ENCODE assay signal across 18 cellular contexts in genomic region chr12:81081726-81082125, GRCh38. TPM values are rescaled to one million over a fixed set of nuclear protein-coding genes. Genes with fewer than 3 reads are reported as not detected.
DNase-seq lines count a peak whose midpoint lies in the region; TF ChIP-seq lines count a peak whose summit lies in the region.
"Had no signal": no experiment of that assay in that cellular context is flagged by ENCODE, and none has a peak within 500 bp of the region (broad histone marks: within the 10 kb centered on the region; RNA-seq: fewer than 3 reads in every experiment).

No MANE protein-coding gene starts in this region.

- H4K20me1 ChIP-seq in smooth muscle cell (ENCODE audit: low read depth) (no peaks in the 10 kb centered on the region), SK-N-SH (ENCODE audit: insufficient read depth) (no peaks in the 10 kb centered on the region)
- H4K20me1 ChIP-seq: BLaER1 had no signal

- H3K4me3 ChIP-seq in endodermal cell (ENCODE audit: low read length) (peak overlapping the region; percentile 92), smooth muscle cell (no peak overlapping the region), SK-N-SH (ENCODE audit: low read depth in 2 of 2, low read length in 1 of 2) (no peak overlapping the region)
- H3K4me3 ChIP-seq: BLaER1, GM23338 had no signal

- H3K27me3 ChIP-seq in endodermal cell (ENCODE audit: control insufficient read depth, insufficient read depth, low read length, poor library complexity, severe bottlenecking) (no peaks in the 10 kb centered on the region), smooth muscle cell (ENCODE audit: low read depth) (no peaks in the 10 kb centered on the region), SK-N-SH (ENCODE audit: insufficient read depth) (peaks cover 23% of the 10 kb centered on the region)
- H3K27me3 ChIP-seq: BLaER1 had no signal

- no peaks in the 10 kb centered on the region for H3K9me3 ChIP-seq in endodermal cell (ENCODE audit: control insufficient read depth, low read length)
- H3K9me3 ChIP-seq in smooth muscle cell (replicated peaks; ENCODE audit: low read depth) = no peaks in the 10 kb centered on the region
- no peaks in the 10 kb centered on the region for H3K9me3 ChIP-seq in SK-N-SH

- peaks cover 75% of the 10 kb centered on the region for H3K4me1 Mint-ChIP-seq in endodermal cell
- H3K4me1 Mint-ChIP-seq: CD4-positive, alpha-beta memory T cell had no signal

- no peak for TF ChIP-seq EP300 in SK-N-SH (IDR thresholded peaks at IDR 0.05; ENCODE audit: borderline replicate concordance in 1 of 2, low read depth in 1 of 2, low read length in 1 of 2)

- no peak overlapping the region for H3K27ac Mint-ChIP-seq in endodermal cell
- H3K27ac Mint-ChIP-seq: CD14-positive monocyte; CD4-positive, alpha-beta memory T cell; GM23338 had no signal

- H3K36me3 ChIP-seq in endodermal cell (ENCODE audit: control insufficient read depth, insufficient read depth, low read length) = no peaks in the 10 kb centered on the region
- no peaks in the 10 kb centered on the region for H3K36me3 ChIP-seq in smooth muscle cell (ENCODE audit: low read depth)
- H3K36me3 ChIP-seq in SK-N-SH (replicated peaks in 1 of 2; ENCODE audit: control insufficient read depth in 1 of 2, insufficient read depth in 2 of 2, low read length in 1 of 2) = no peaks in the 10 kb centered on the region
- H3K36me3 ChIP-seq: BLaER1 had no signal

- H3K36me3 Mint-ChIP-seq in endodermal cell (ENCODE audit: low read depth) = no peaks in the 10 kb centered on the region
- H3K36me3 Mint-ChIP-seq: CD14-positive monocyte; CD4-positive, alpha-beta memory T cell had no signal

- no peaks in the 10 kb centered on the region for H3K9me3 Mint-ChIP-seq in endodermal cell
- H3K9me3 Mint-ChIP-seq: GM23338 had no signal

- DNase-seq in NCI-H2227 (lab: John Stamatoyannopoulos, UW; ENCODE audit: unreplicated experiment) (peak; percentile 9), NCI-H2227 treated with DMSO at 0.1 percent for 48 hours (lab: John Stamatoyannopoulos, UW) (no peak), NCI-H82 (lab: John Stamatoyannopoulos, UW) (peak; percentile 66), endodermal cell (no peak), smooth muscle cell (lab: John Stamatoyannopoulos, UW; ENCODE audit: unreplicated experiment) (no peak), SIG-M5 treated with dmso at 0.1 percent for 504 hours (lab: John Stamatoyannopoulos, UW; ENCODE audit: unreplicated experiment) (no peak), SK-N-SH (no peak)
- DNase-seq in activated CD4-positive, alpha-beta T cell treated with anti-CD3 and anti-CD28 coated beads for 4 hours = no peak
- DNase-seq: CD4-positive, alpha-beta memory T cell; DMS79 treated with DMSO at 0.1 percent for 48 hours; GF-D8; HCEC 1CT had no signal

- peaks cover 25% of the 10 kb centered on the region for H3K4me1 ChIP-seq in endodermal cell (ENCODE audit: control insufficient read depth, insufficient read depth, low read length)
- peaks cover 30% of the 10 kb centered on the region for H3K4me1 ChIP-seq in smooth muscle cell (ENCODE audit: low read depth)
- no peaks in the 10 kb centered on the region; a peak in 1 of 4 replicates for H3K4me1 ChIP-seq in SK-N-SH (ENCODE audit: control insufficient read depth in 1 of 2, insufficient read depth in 2 of 2, low read depth in 1 of 2, low read length in 1 of 2)
- H3K4me1 ChIP-seq: BLaER1 had no signal

- TF ChIP-seq CTCF in endodermal cell (conservative IDR thresholded peaks at IDR 0.05) = no peak
- no peak for TF ChIP-seq CTCF in smooth muscle cell (IDR thresholded peaks at IDR 0.05; ENCODE audit: borderline replicate concordance, insufficient read depth, poor library complexity, severe bottlenecking)
- TF ChIP-seq CTCF in SK-N-SH (IDR thresholded peaks at IDR 0.05) = no peak

- H3K27ac ChIP-seq in endodermal cell (ENCODE audit: low read depth, low read length) (no peak overlapping the region), smooth muscle cell (ENCODE audit: low read depth) (no peak overlapping the region), SK-N-SH (ENCODE audit: low read depth in 2 of 2, low read length in 1 of 2) (no peak overlapping the region)
- H3K27ac ChIP-seq: 22Rv1, BLaER1, HL-60 had no signal

- H3K27me3 Mint-ChIP-seq in endodermal cell (ENCODE audit: insufficient read depth) = peaks cover 7% of the 10 kb centered on the region

- WGBS in endodermal cell (ENCODE audit: insufficient coverage in 1 of 2, insufficient read length in 1 of 2), 2 experiments = 100% methylated on average over 1 of the region's 1 CpG; no CpG with 5 or more reads in 1 of the 2 experiments
- 56% methylated on average over 1 of the region's 1 CpG for WGBS in smooth muscle cell (ENCODE audit: low lambda C conversion rate)
- 0% methylated on average over 1 of the region's 1 CpG for WGBS in SK-N-SH (ENCODE audit: low lambda C conversion rate)

- CTCF ChIA-PET in SK-N-SH (lab: Yijun Ruan, JAX) = no interaction called here

- H3K4me2 ChIP-seq in smooth muscle cell = peak overlapping the region; percentile 95
- no peak overlapping the region for H3K4me2 ChIP-seq in SK-N-SH
- H3K4me2 ChIP-seq: BLaER1, GM23338 had no signal

- no peaks in the 10 kb centered on the region for H3F3A ChIP-seq in smooth muscle cell (ENCODE audit: low read depth)
- no peaks in the 10 kb centered on the region for H3F3A ChIP-seq in SK-N-SH (replicated peaks; ENCODE audit: insufficient read depth)

- no peak overlapping the region for H3K4me3 Mint-ChIP-seq in endodermal cell
- H3K4me3 Mint-ChIP-seq: CD14-positive monocyte; CD4-positive, alpha-beta memory T cell; GM23338 had no signal

- H2AFZ ChIP-seq in smooth muscle cell (ENCODE audit: low read depth) (no peak overlapping the region), SK-N-SH (ENCODE audit: low read depth) (no peak overlapping the region)
- H2AFZ ChIP-seq: GM23338 had no signal

- H3K79me2 ChIP-seq in smooth muscle cell (ENCODE audit: low read depth) = peaks cover 19% of the 10 kb centered on the region
- H3K79me2 ChIP-seq in SK-N-SH (ENCODE audit: insufficient read depth) = no peaks in the 10 kb centered on the region

- POLR2A ChIA-PET in SK-N-SH (lab: Yijun Ruan, JAX) = no interaction called here

- no peaks in the 10 kb centered on the region for H3K9me2 ChIP-seq in SK-N-SH

- H3K9ac ChIP-seq in endodermal cell (ENCODE audit: extremely low read depth, low read length, poor library complexity, severe bottlenecking) (no peak overlapping the region), smooth muscle cell (ENCODE audit: low read depth) (no peak overlapping the region), SK-N-SH (no peak overlapping the region)
- H3K9ac ChIP-seq: BLaER1 had no signal

- TF ChIP-seq RAD21 in SK-N-SH (IDR thresholded peaks at IDR 0.05; ENCODE audit: low read length) = no peak

TF ChIP-seq in SK-N-SH, 30 proteins besides CTCF, POLR2A, EP300 and RAD21 (continues in another document):
- no peak for TF ChIP-seq EZH2phosphoT487 (IDR thresholded peaks at IDR 0.05; ENCODE audit: borderline replicate concordance, low read depth)
- no peak for TF ChIP-seq POLR2AphosphoS5 (IDR thresholded peaks at IDR 0.05; ENCODE audit: low read depth, low read length)
- TF ChIP-seq NFIC (IDR thresholded peaks at IDR 0.05; ENCODE audit: borderline replicate concordance) = no peak
- no peak for TF ChIP-seq ZBTB33 (IDR thresholded peaks at IDR 0.05; ENCODE audit: borderline replicate concordance, low read depth)
- no peak for TF ChIP-seq GATA2 (CRISPR knock-in tag; IDR thresholded peaks at IDR 0.05)
- TF ChIP-seq RCOR1 (IDR thresholded peaks at IDR 0.05; ENCODE audit: low read length) = no peak
- no peak for TF ChIP-seq MEF2A (IDR thresholded peaks at IDR 0.05; ENCODE audit: borderline replicate concordance, low read depth)
- no peak for TF ChIP-seq RFX5 (IDR thresholded peaks at IDR 0.05; ENCODE audit: low read length)
- TF ChIP-seq GABPA (IDR thresholded peaks at IDR 0.05; ENCODE audit: low read depth) = no peak
- TF ChIP-seq SMC3 (IDR thresholded peaks at IDR 0.05; ENCODE audit: low read depth, low read length) = no peak

RNA-seq across cellular contexts. Expression of gene ACSS3, which starts 3.8 kb away (rescaled TPM):
- total RNA-seq in endodermal cell (10 to 100 TPM; 28.3 to 29.4 TPM), smooth muscle cell (8.0 and 15.5 TPM in 2 replicates)
- 20.9 TPM for polyA plus RNA-seq in endodermal cell (2013, experiment 1 of 2)
- 19.3 TPM for polyA plus RNA-seq in endodermal cell (2013, experiment 2 of 2)
- polyA plus RNA-seq in smooth muscle cell (6.4 and 7.0 TPM in 2 replicates), SK-N-SH (2012; rRNA removed) (0.02 TPM in 1 of 2 replicates, not detected in the other)
- under 0.01 TPM in 1 of 2 replicates, not detected in the other for polyA plus RNA-seq in SK-N-SH (2012; cell fraction: cytosol; rRNA removed)
- polyA plus RNA-seq in SK-N-SH (2012; cell fraction: nucleus; rRNA removed) = not detected in 2 replicates
- total RNA-seq: CD4-positive, alpha-beta memory T cell; HT1080 had no signal
- polyA plus RNA-seq: CD4-positive, alpha-beta memory T cell had no signal

Comparison
In these comparisons a context has a peak if more than half of its experiments do, and no peak if none do; other contexts are left out.
1. DNase-seq: peak in NCI-H2227 (single experiment) and NCI-H82 (single experiment); none in NCI-H2227 treated with DMSO at 0.1 percent for 48 hours (single experiment), endodermal cell (single experiment), smooth muscle cell (single experiment), activated CD4-positive, alpha-beta T cell treated with anti-CD3 and anti-CD28 coated beads for 4 hours (0 of 2), SIG-M5 treated with dmso at 0.1 percent for 504 hours (single experiment) and SK-N-SH (single experiment).